ENCODE assay signal across 20 cellular contexts in the genomic region with DNA sequence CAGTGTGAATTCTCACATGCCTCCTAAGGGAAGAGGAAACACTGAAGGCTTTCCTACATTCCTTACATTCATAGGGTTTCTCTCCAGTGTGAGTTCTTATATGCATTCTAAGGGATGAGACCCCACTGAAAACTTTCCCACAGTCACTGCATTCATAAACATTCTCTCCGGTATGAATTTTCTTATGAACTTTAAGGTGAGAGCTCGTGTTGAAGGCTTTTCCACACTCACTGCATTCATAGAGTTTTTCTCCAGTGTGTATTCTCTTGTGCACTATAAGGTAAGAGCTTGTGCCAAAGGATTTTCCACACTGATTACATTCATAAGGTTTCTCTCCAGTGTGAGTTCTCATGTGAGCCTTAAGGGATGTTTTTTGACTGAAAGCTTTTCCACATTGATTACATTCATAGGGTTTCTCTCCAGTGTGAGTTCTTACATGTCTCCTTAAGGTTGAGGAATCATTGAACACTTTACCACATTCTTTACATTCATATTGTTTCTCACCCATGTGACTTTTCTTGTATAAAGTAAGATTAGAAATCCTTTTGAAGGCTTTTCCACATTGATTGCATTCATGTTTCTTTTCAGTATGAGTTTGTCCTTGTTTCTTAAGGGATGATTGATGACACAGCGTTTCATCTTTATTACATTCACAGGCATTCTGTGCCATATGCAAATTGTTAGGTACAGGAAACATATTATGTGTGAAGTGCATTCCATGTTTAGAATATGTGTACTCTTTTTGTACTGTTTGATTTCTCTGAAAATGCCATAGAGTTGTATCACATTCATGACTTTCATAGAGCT. TPM values are rescaled to one million over a fixed set of nuclear protein-coding genes. Genes with fewer than 3 reads are reported as not detected.
DNase-seq lines count a peak whose midpoint lies in the region; ATAC-seq and TF ChIP-seq lines count a peak whose summit lies in the region.
"Had no signal": no experiment of that assay in that cellular context is flagged by ENCODE, and none has a peak within 500 bp of the region (broad histone marks: within the 10 kb centered on the region; RNA-seq: fewer than 3 reads in every experiment).

No MANE protein-coding gene starts in this region.

- ATAC-seq in right cardiac atrium: no peak
- no peak for ATAC-seq in left cardiac atrium
- no peak for ATAC-seq in GM19455 (IDR thresholded peaks at IDR 0.05; ENCODE audit: unreplicated experiment)
- ATAC-seq in activated CD4-positive, alpha-beta T cell treated with anti-CD3 and anti-CD28 coated beads for 36 hours: no peak
- ATAC-seq in GM18858 (IDR thresholded peaks at IDR 0.05; ENCODE audit: unreplicated experiment): no peak
- ATAC-seq: stimulated activated naive B cell treated with anti-CD40 and anti-IgM and Interleukin-4, amounts not matched to agents 10 μg/mL and 1 μg/mL and 100 μg/mL, for 72 hours had no signal

- H3K9me2 ChIP-seq in OCI-LY7 (ENCODE audit: insufficient read depth, low read length): no peaks in the 10 kb centered on the region

- H3K27ac ChIP-seq in right cardiac atrium (ENCODE audit: low read length): no peak overlapping the region
- H3K27ac ChIP-seq in OCI-LY7 (ENCODE audit: low read depth, low read length, poor library complexity, severe bottlenecking): no peak overlapping the region
- H3K27ac ChIP-seq: ascending aorta, neutrophil, RWPE1, tibial artery had no signal

- no peak overlapping the region for H3K4me3 Mint-ChIP-seq in activated CD4-positive, alpha-beta T cell treated with anti-CD3 and anti-CD28 coated beads for 36 hours
- H3K4me3 Mint-ChIP-seq: CD4-positive, CD25-positive, alpha-beta regulatory T cell; HFFc6; stimulated activated naive B cell treated with anti-CD40 and anti-IgM and Interleukin-4, amounts not matched to agents 10 μg/mL and 1 μg/mL and 100 μg/mL, for 72 hours had no signal

- no peaks in the 10 kb centered on the region for H3K79me2 ChIP-seq in OCI-LY7 (ENCODE audit: insufficient read depth, low read depth, low read length)

- no peaks in the 10 kb centered on the region for H3K27me3 ChIP-seq in right cardiac atrium (ENCODE audit: control insufficient read depth, insufficient read depth)
- H3K27me3 ChIP-seq: ascending aorta, neutrophil, tibial artery had no signal

- TF ChIP-seq CTCF in OCI-LY7 (conservative IDR thresholded peaks at IDR 0.05; ENCODE audit: low read length) (no peak), fibroblast of mammary gland (conservative IDR thresholded peaks at IDR 0.05; ENCODE audit: control insufficient read depth, insufficient read depth, low read depth, low read length) (no peak)

- H3K27ac Mint-ChIP-seq in activated CD4-positive, alpha-beta T cell treated with anti-CD3 and anti-CD28 coated beads for 36 hours: no peak overlapping the region
- H3K27ac Mint-ChIP-seq: CD4-positive, CD25-positive, alpha-beta regulatory T cell; HFFc6; stimulated activated naive B cell treated with anti-CD40 and anti-IgM and Interleukin-4, amounts not matched to agents 10 μg/mL and 1 μg/mL and 100 μg/mL, for 72 hours had no signal

- H3K36me3 ChIP-seq in OCI-LY7 (ENCODE audit: insufficient read depth, low read length): peaks cover 71% of the 10 kb centered on the region
- H3K36me3 ChIP-seq: neutrophil had no signal

- peaks cover 65% of the 10 kb centered on the region for H3K9me3 Mint-ChIP-seq in activated CD4-positive, alpha-beta T cell treated with anti-CD3 and anti-CD28 coated beads for 36 hours (ENCODE audit: low read depth)

- H3K4me1 Mint-ChIP-seq in activated CD4-positive, alpha-beta T cell treated with anti-CD3 and anti-CD28 coated beads for 36 hours: no peaks in the 10 kb centered on the region

- no peak overlapping the region for H3K4me2 ChIP-seq in OCI-LY7 (ENCODE audit: low read length)

- H2AFZ ChIP-seq in OCI-LY7 (ENCODE audit: low read length): no peak overlapping the region

- DNase-seq in right cardiac atrium (no peak), left cardiac atrium (no peak), OCI-LY7 (ENCODE audit: low spot score) (no peak), fibroblast of mammary gland (ENCODE audit: low read depth) (peak; percentile 7), NCI-H2107 treated with DMSO at 0.1 percent for 48 hours (lab: John Stamatoyannopoulos, UW; ENCODE audit: unreplicated experiment) (no peak)
- no peak for DNase-seq in activated CD4-positive, alpha-beta T cell treated with anti-CD3 and anti-CD28 coated beads for 36 hours
- DNase-seq: activated CD4-positive, alpha-beta T cell treated with anti-CD3 and anti-CD28 coated beads, Interleukin-2, amount 50 U/mL, for 1 hour; activated gamma-delta T cell treated with Interleukin-2 at 50 U/mL for 16 hours; CD4-positive, CD25-positive, alpha-beta regulatory T cell; erythroblast; HFFc6; NCI-H1105 treated with DMSO at 0.1 percent for 48 hours; retina; stimulated activated naive B cell treated with anti-CD40 and anti-IgM and Interleukin-4, amounts not matched to agents 10 μg/mL and 1 μg/mL and 100 μg/mL, for 72 hours; tibial artery had no signal

- TSS peak; percentile 24 for BruUV-seq in OCI-LY7 (replicated peaks; lab: Mats Ljungman, UMichigan)

- CTCF ChIA-PET in OCI-LY7 (lab: Charles Lee; ENCODE audit: unreplicated experiment): no interaction called here
- CTCF ChIA-PET in activated CD4-positive, alpha-beta T cell treated with anti-CD3 and anti-CD28 coated beads for 36 hours (lab: Charles Lee): interaction anchor here (0.7 kb wide), 1 partner anchor 15 kb away, joined by 3 read pairs; no protein-coding TSS in a partner anchor

- H3K4me1 ChIP-seq in right cardiac atrium (ENCODE audit: control insufficient read depth, insufficient read depth, low read length) (no peaks in the 10 kb centered on the region), OCI-LY7 (ENCODE audit: insufficient read depth, low read length, poor library complexity, severe bottlenecking) (no peaks in the 10 kb centered on the region)
- H3K4me1 ChIP-seq: ascending aorta, tibial artery had no signal

- WGBS in right cardiac atrium: 96% methylated on average over 3 of the region's 3 CpGs

- intact Hi-C loops in right cardiac atrium (cut with DNase I) (no loop called here), left cardiac atrium (cut with DNase I) (no loop called here), OCI-LY7 (cut with micrococcal nuclease; ENCODE audit: unreplicated experiment) (no loop called here)
- intact Hi-C loops in activated CD4-positive, alpha-beta T cell treated with anti-CD3 and anti-CD28 coated beads for 36 hours (cut with DNase I, micrococcal nuclease): loop anchor here in 1 of 2 experiments (5.0 kb wide), 1 partner anchor 63 kb away; no protein-coding TSS in a partner anchor

- POLR2A ChIA-PET in OCI-LY7 (lab: Charles Lee): no interaction called here
- POLR2A ChIA-PET in activated CD4-positive, alpha-beta T cell treated with anti-CD3 and anti-CD28 coated beads for 36 hours (lab: Charles Lee): no interaction called here

- H3K4me3 ChIP-seq in right cardiac atrium (ENCODE audit: low read length) (peak overlapping the region; percentile 0), OCI-LY7 (ENCODE audit: low read depth, low read length, poor library complexity, severe bottlenecking) (no peak overlapping the region), fibroblast of mammary gland (ENCODE audit: control insufficient read depth, low read depth, low read length) (no peak overlapping the region)
- H3K4me3 ChIP-seq: tibial artery had no signal

- peaks cover 88% of the 10 kb centered on the region for H3K36me3 Mint-ChIP-seq in activated CD4-positive, alpha-beta T cell treated with anti-CD3 and anti-CD28 coated beads for 36 hours (ENCODE audit: low read depth)

- H4K20me1 ChIP-seq in OCI-LY7 (ENCODE audit: insufficient read depth, low read length): no peaks in the 10 kb centered on the region

- no peaks in the 10 kb centered on the region for H3K27me3 Mint-ChIP-seq in activated CD4-positive, alpha-beta T cell treated with anti-CD3 and anti-CD28 coated beads for 36 hours
- H3K27me3 Mint-ChIP-seq: CD4-positive, CD25-positive, alpha-beta regulatory T cell; stimulated activated naive B cell treated with anti-CD40 and anti-IgM and Interleukin-4, amounts not matched to agents 10 μg/mL and 1 μg/mL and 100 μg/mL, for 72 hours had no signal

- H3K9me3 ChIP-seq in right cardiac atrium (ENCODE audit: control insufficient read depth, low read length) (peaks cover 21% of the 10 kb centered on the region), OCI-LY7 (ENCODE audit: low read length) (peaks cover 88% of the 10 kb centered on the region)

RNA-seq across cellular contexts. Expression of gene ZNF891, which starts 9.5 kb away (rescaled TPM):
- total RNA-seq in right cardiac atrium: 1 to 10 TPM; 1.2 to 1.5 (median 1.3) TPM
- 0.86 TPM for polyA plus RNA-seq in right cardiac atrium
- 1 to 10 TPM; 1.2 to 1.3 TPM for total RNA-seq in left cardiac atrium
- total RNA-seq in OCI-LY7 (2014; rRNA removed; shearing (Covaris generic)): 3.1 and 3.2 TPM in 2 replicates
- 5.0 and 5.9 TPM in 2 replicates for total RNA-seq in OCI-LY7 (2022)
- 1 to 10 TPM; 1.9 to 2.1 TPM for total RNA-seq in activated CD4-positive, alpha-beta T cell treated with anti-CD3 and anti-CD28 coated beads for 36 hours

RNA-seq across cellular contexts. Expression of gene ZNF10, which starts 9.8 kb away (rescaled TPM):
- total RNA-seq in right cardiac atrium (10 to 100 TPM in 3 of 4 donors, 1 to 10 TPM in 1; 7.7 to 11.4 (median 10.4) TPM), left cardiac atrium (10 to 100 TPM in 1 of 2 donors, 1 to 10 TPM in 1; 5.8 to 10.2 TPM), OCI-LY7 (2022) (7.1 and 10.1 TPM in 2 replicates)
- polyA plus RNA-seq in right cardiac atrium: 7.8 TPM
- 5.9 and 8.0 TPM in 2 replicates for total RNA-seq in OCI-LY7 (2014; rRNA removed; shearing (Covaris generic))
- 1 to 10 TPM; 4.8 to 5.1 TPM for total RNA-seq in activated CD4-positive, alpha-beta T cell treated with anti-CD3 and anti-CD28 coated beads for 36 hours

RNA-seq across cellular contexts. Expression of gene ZNF140, which starts 39.9 kb away (rescaled TPM):
- total RNA-seq in right cardiac atrium: 10 to 100 TPM in 2 of 4 donors, 1 to 10 TPM in 2; 8.5 to 10.7 (median 10.0) TPM
- polyA plus RNA-seq in right cardiac atrium: 10.3 TPM
- 10 to 100 TPM in 1 of 2 donors, 1 to 10 TPM in 1; 7.4 to 10.6 TPM for total RNA-seq in left cardiac atrium
- 13.4 and 16.3 TPM in 2 replicates for total RNA-seq in OCI-LY7 (2014; rRNA removed; shearing (Covaris generic))
- 13.1 and 15.7 TPM in 2 replicates for total RNA-seq in OCI-LY7 (2022)
- total RNA-seq in activated CD4-positive, alpha-beta T cell treated with anti-CD3 and anti-CD28 coated beads for 36 hours: 10 to 100 TPM; 13.3 to 14.3 TPM
